ENCODE assay signal across 8 cellular contexts in the genomic region with DNA sequence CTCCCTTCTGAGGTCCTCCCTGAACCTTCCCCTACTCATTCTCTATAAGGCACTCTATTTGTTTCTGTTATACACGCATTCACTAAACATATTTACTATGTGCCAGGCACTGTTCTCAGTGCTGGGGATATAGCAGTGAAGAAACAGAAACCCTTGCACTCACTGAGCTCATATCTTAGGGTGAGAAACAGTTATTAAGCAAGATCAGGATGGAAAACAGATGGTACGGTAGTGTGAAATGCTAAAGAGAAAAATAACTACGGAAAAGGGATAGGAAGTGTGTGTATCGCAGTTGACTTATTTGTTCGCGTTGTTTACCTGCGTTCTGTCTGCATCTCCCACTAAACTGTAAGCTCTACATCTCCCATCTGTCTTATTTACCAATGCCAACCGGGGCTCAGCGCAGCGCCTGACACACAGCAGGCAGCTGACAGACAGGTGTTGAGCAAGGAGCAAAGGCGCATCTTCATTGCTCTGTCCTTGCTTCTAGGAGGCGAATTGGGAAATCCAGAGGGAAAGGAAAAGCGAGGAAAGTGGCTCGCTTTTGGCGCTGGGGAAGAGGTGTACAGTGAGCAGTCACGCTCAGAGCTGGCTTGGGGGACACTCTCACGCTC. TPM values are rescaled to one million over a fixed set of nuclear protein-coding genes. Genes with fewer than 3 reads are reported as not detected.
DNase-seq lines count a peak whose midpoint lies in the region; ATAC-seq, FAIRE-seq and TF ChIP-seq lines count a peak whose summit lies in the region.
"Had no signal": no experiment of that assay in that cellular context is flagged by ENCODE, and none has a peak within 500 bp of the region (broad histone marks: within the 10 kb centered on the region; RNA-seq: fewer than 3 reads in every experiment).

No MANE protein-coding gene starts in this region.

- dilution Hi-C loops in keratinocyte (cut with MboI; ENCODE audit: extremely low pct_ligation_motif_present, low sequenced_read_pairs): no loop called here

- H3K9me1 ChIP-seq in keratinocyte (ENCODE audit: control insufficient read depth, extremely low read depth, insufficient read depth, low read length): no peaks in the 10 kb centered on the region

- no peak for TF ChIP-seq RAD21 in Ishikawa (IDR thresholded peaks at IDR 0.05; ENCODE audit: low read depth)

- H3K36me3 ChIP-seq in adrenal gland (replicated peaks in 1 of 2) (peaks cover 0 to 17% of the 10 kb centered on the region in 2 donors), keratinocyte (ENCODE audit: control insufficient read depth in 2 of 2, extremely low read depth in 1 of 2, insufficient read depth in 2 of 2, low read length in 2 of 2) (no peaks in the 10 kb centered on the region)

- FAIRE-seq in keratinocyte (lab: Jason Lieb, UNC): no peak

- DNase-seq in adrenal gland (peak in 3 of 7 donors; percentile 25 to 46 (median 30)), keratinocyte (ENCODE audit: low read depth, low spot score) (no peak), superior temporal gyrus (ENCODE audit: extremely low spot score) (peak; percentile 10), cerebellar cortex (ENCODE audit: low spot score) (no peak)

- H3K4me2 ChIP-seq in keratinocyte (ENCODE audit: control insufficient read depth, extremely low read depth, insufficient read depth, low read depth, low read length): peak overlapping the region; percentile 98

- no peaks in the 10 kb centered on the region for H4K20me1 ChIP-seq in keratinocyte (ENCODE audit: control insufficient read depth, extremely low read depth, insufficient read depth, low read length)

- TF ChIP-seq EP300 in Ishikawa (IDR thresholded peaks at IDR 0.05; ENCODE audit: borderline replicate concordance): no peak

- H3K4me3 ChIP-seq in adrenal gland (peak overlapping the region in 3 of 4 donors; percentile 31 to 89 (median 66)), keratinocyte (ENCODE audit: control insufficient read depth in 2 of 3, extremely low read depth in 1 of 3, insufficient read depth in 2 of 3, low read depth in 1 of 3, low read length in 3 of 3) (peak overlapping the region; percentile 77 to 98 (median 78))

- H3K4me1 ChIP-seq in adrenal gland (replicated peaks in 1 of 2) (peaks cover 14 to 31% of the 10 kb centered on the region in 2 donors), keratinocyte (ENCODE audit: control insufficient read depth, extremely low read depth, insufficient read depth, low read length) (peaks cover 17% of the 10 kb centered on the region)

- peak; percentile 7 for ATAC-seq in GM18907 (IDR thresholded peaks at IDR 0.05; ENCODE audit: unreplicated experiment)
- no peak for ATAC-seq in GM18505 (IDR thresholded peaks at IDR 0.05; ENCODE audit: unreplicated experiment)

- H3K9ac ChIP-seq in keratinocyte (ENCODE audit: control insufficient read depth, extremely low read depth, insufficient read depth, low read length): peak overlapping the region; percentile 88

- no peak for TF ChIP-seq POLR2A in adrenal gland (IDR thresholded peaks at IDR 0.05)
- TF ChIP-seq POLR2A in GM18505 (IDR thresholded peaks at IDR 0.05; ENCODE audit: borderline replicate concordance, extremely low read depth, insufficient read depth, insufficient read length): no peak

- peak overlapping the region; percentile 99 for H2AFZ ChIP-seq in keratinocyte (ENCODE audit: control insufficient read depth, low read length)

- peak overlapping the region in 3 of 5 donors; percentile 55 to 76 (median 70) for H3K27ac ChIP-seq in adrenal gland
- peak overlapping the region; percentile 76 for H3K27ac ChIP-seq in keratinocyte (ENCODE audit: control insufficient read depth, insufficient read depth, low read length)

- H3K9me3 ChIP-seq in adrenal gland (replicated peaks in 1 of 3): no peaks in the 10 kb centered on the region
- H3K9me3 ChIP-seq in keratinocyte (ENCODE audit: control insufficient read depth, low read depth, low read length): no peaks in the 10 kb centered on the region

- no peak for TF ChIP-seq CTCF in adrenal gland (IDR thresholded peaks at IDR 0.05)
- no peak for TF ChIP-seq CTCF in keratinocyte (optimal IDR thresholded peaks at IDR 0.05 in 1 of 3, IDR thresholded peaks at IDR 0.05 in 1 of 3, conservative IDR thresholded peaks at IDR 0.05 in 1 of 3; ENCODE audit: extremely low read depth in 1 of 3, insufficient read depth in 2 of 3, low read length in 3 of 3)

- no peaks in the 10 kb centered on the region for H3K27me3 ChIP-seq in adrenal gland
- no peaks in the 10 kb centered on the region for H3K27me3 ChIP-seq in keratinocyte (ENCODE audit: control insufficient read depth, extremely low read depth, insufficient read depth, low read length)

- intact Hi-C loops in adrenal gland (cut with DNase I): no loop called here

- 16 to 21% (median 19%) methylated on average over 17 of the region's 17 CpGs for WGBS in adrenal gland, 4 donors

- H3K79me2 ChIP-seq in keratinocyte (ENCODE audit: control insufficient read depth, insufficient read depth, low read length): peaks cover 33% of the 10 kb centered on the region

TF ChIP-seq in Ishikawa, 13 proteins besides CTCF, POLR2A, EP300 and RAD21 (continues in another document):
- TF ChIP-seq CREB1 (IDR thresholded peaks at IDR 0.05; ENCODE audit: low read depth): no peak
- no peak for TF ChIP-seq TEAD4 (IDR thresholded peaks at IDR 0.05)
- TF ChIP-seq, protein P1, sequence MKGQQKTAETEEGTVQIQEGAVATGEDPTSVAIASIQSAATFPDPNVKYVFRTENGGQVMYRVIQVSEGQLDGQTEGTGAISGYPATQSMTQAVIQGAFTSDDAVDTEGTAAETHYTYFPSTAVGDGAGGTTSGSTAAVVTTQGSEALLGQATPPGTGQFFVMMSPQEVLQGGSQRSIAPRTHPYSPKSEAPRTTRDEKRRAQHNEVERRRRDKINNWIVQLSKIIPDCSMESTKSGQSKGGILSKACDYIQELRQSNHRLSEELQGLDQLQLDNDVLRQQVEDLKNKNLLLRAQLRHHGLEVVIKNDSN (IDR thresholded peaks at IDR 0.05): no peak
- TF ChIP-seq CEBPB (IDR thresholded peaks at IDR 0.05): no peak
- TF ChIP-seq, protein P2, sequence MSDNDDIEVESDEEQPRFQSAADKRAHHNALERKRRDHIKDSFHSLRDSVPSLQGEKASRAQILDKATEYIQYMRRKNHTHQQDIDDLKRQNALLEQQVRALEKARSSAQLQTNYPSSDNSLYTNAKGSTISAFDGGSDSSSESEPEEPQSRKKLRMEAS (IDR thresholded peaks at IDR 0.05): 0 out of 2 replicates have a peak, but pooled peaks have one; percentile 1
- TF ChIP-seq NFIC (IDR thresholded peaks at IDR 0.05): no peak
- no peak for TF ChIP-seq EGR1 (IDR thresholded peaks at IDR 0.05)

RNA-seq across cellular contexts. Expression of a gene that starts 0.6 kb away (rescaled TPM):
- 10 to 100 TPM in 6 of 8 donors, 1 to 10 TPM in 2; 5.8 to 21.6 (median 13.7) TPM for total RNA-seq in adrenal gland
- polyA plus RNA-seq in adrenal gland (1 to 10 TPM; 2.7 to 6.7 (median 5.2) TPM), keratinocyte (0.67 to 1.3 TPM (median 0.73 TPM) in 3 replicates)
- polyA plus RNA-seq in keratinocyte (2011; ENCODE audit: low read depth): 0.29 TPM
- 0.62 and 0.75 TPM in 2 replicates for polyA plus RNA-seq in keratinocyte (2011; cell fraction: cytosol; rRNA removed)
- 0.92 and 1.0 TPM in 2 replicates for polyA plus RNA-seq in keratinocyte (2011; cell fraction: nucleus; rRNA removed)
- 0.99 and 1.1 TPM in 2 replicates for polyA plus RNA-seq in keratinocyte (2012; ENCODE audit: low replicate concordance)
- 1.1 to 2.1 TPM (median 1.5 TPM) in 3 replicates for polyA minus RNA-seq in keratinocyte
- polyA minus RNA-seq in keratinocyte (2011; cell fraction: cytosol; rRNA and poly(A)+ RNA removed): not detected
- polyA minus RNA-seq in keratinocyte (2011; cell fraction: nucleus; rRNA and poly(A)+ RNA removed): 0.21 and 0.39 TPM in 2 replicates

RNA-seq across cellular contexts. Expression of a gene that starts 0.7 kb away (rescaled TPM):
- 100 to 1,000 TPM in 7 of 8 donors, 10 to 100 TPM in 1; 75.4 to 160 (median 107) TPM for total RNA-seq in adrenal gland
- polyA plus RNA-seq in adrenal gland (100 to 1,000 TPM in 1 of 3 donors, 10 to 100 TPM in 2; 24.9 to 174 (median 28.7) TPM), keratinocyte (30.9 to 31.7 TPM (median 31.0 TPM) in 3 replicates)
- 14.8 TPM for polyA plus RNA-seq in keratinocyte (2011; ENCODE audit: low read depth)
- 23.6 and 33.6 TPM in 2 replicates for polyA plus RNA-seq in keratinocyte (2011; cell fraction: cytosol; rRNA removed)
- polyA plus RNA-seq in keratinocyte (2011; cell fraction: nucleus; rRNA removed): 11.9 and 19.0 TPM in 2 replicates
- 82.8 and 94.6 TPM in 2 replicates for polyA plus RNA-seq in keratinocyte (2012; ENCODE audit: low replicate concordance)
- 24.4 to 43.2 TPM (median 24.8 TPM) in 3 replicates for polyA minus RNA-seq in keratinocyte
- polyA minus RNA-seq in keratinocyte (2011; cell fraction: cytosol; rRNA and poly(A)+ RNA removed): 18.8 TPM
- polyA minus RNA-seq in keratinocyte (2011; cell fraction: nucleus; rRNA and poly(A)+ RNA removed): 5.7 and 5.8 TPM in 2 replicates

RNA-seq across cellular contexts. Expression of a gene that starts 46.5 kb away (rescaled TPM):
- total RNA-seq in adrenal gland: under 1 TPM in 4 of 8 donors, not detected in 4; 0.15 to 0.64 (median 0.26) TPM
- under 1 TPM in 1 of 3 donors, not detected in 2; 0.05 TPM for polyA plus RNA-seq in adrenal gland
- not detected in 3 replicates for polyA plus RNA-seq in keratinocyte
- polyA plus RNA-seq in keratinocyte (2011; ENCODE audit: low read depth): not detected
- polyA plus RNA-seq in keratinocyte (2011; cell fraction: cytosol; rRNA removed): not detected in 2 replicates
- polyA plus RNA-seq in keratinocyte (2011; cell fraction: nucleus; rRNA removed): not detected in 2 replicates
- not detected in 2 replicates for polyA plus RNA-seq in keratinocyte (2012; ENCODE audit: low replicate concordance)
- not detected in 3 replicates for polyA minus RNA-seq in keratinocyte
- not detected for polyA minus RNA-seq in keratinocyte (2011; cell fraction: cytosol; rRNA and poly(A)+ RNA removed)
- not detected in 2 replicates for polyA minus RNA-seq in keratinocyte (2011; cell fraction: nucleus; rRNA and poly(A)+ RNA removed)
- total RNA-seq: activated CD8-positive, alpha-beta memory T cell treated with anti-CD3 and anti-CD28 coated beads for 36 hours had no signal
